ENCODE assay signal across 17 cellular contexts in the genomic region with DNA sequence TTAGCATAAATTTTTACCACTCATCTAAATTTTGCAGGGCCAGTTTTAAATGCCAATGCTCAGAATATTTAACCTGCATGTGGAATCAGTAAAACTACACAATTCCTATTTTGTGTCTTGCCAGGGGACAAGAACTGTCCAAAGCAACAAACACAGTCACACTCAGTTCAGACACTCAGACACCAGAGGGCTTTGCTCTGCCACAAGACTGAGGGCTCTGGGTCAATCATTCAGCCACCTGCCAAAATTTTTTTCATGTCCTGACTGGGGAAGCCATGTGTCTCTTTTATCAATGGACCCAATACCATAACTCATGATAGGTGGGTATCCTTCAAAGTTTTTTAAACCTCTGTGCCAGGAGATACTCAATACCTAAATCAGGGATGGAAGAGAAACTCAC.
DNase-seq lines count a peak whose midpoint lies in the region; ATAC-seq and TF ChIP-seq lines count a peak whose summit lies in the region.
"Had no signal": no experiment of that assay in that cellular context is flagged by ENCODE, and none has a peak within 500 bp of the region (broad histone marks: within the 10 kb centered on the region; RNA-seq: fewer than 3 reads in every experiment).

No MANE protein-coding gene starts in this region.

- no peak overlapping the region for H3K4me3 Mint-ChIP-seq in natural killer cell
- H3K4me3 Mint-ChIP-seq: activated CD8-positive, alpha-beta memory T cell treated with anti-CD3 and anti-CD28 coated beads, Interleukin-2, amount 10 ng/mL, durations not matched to agents 7 days and 5 days; neural progenitor cell had no signal

- no peak overlapping the region for H3K27ac Mint-ChIP-seq in natural killer cell
- H3K27ac Mint-ChIP-seq: activated CD8-positive, alpha-beta memory T cell treated with anti-CD3 and anti-CD28 coated beads, Interleukin-2, amount 10 ng/mL, durations not matched to agents 7 days and 5 days; neural progenitor cell had no signal

- H3K9ac ChIP-seq in SU-DHL-6 (ENCODE audit: low read length): no peak overlapping the region
- H3K9ac ChIP-seq: neural progenitor cell had no signal

- H3K27me3 ChIP-seq in SU-DHL-6 (ENCODE audit: low read length): no peaks in the 10 kb centered on the region
- H3K27me3 ChIP-seq: neural progenitor cell had no signal

- H3K4me2 ChIP-seq in SU-DHL-6 (ENCODE audit: low read depth, low read length, poor library complexity, severe bottlenecking): no peak overlapping the region
- H3K4me2 ChIP-seq: neural progenitor cell had no signal

- DNase-seq in natural killer cell (no peak), iPS-NIHi11 (ENCODE audit: low spot score) (no peak), T1000 (lab: John Stamatoyannopoulos, UW) (no peak)
- DNase-seq: activated CD8-positive, alpha-beta memory T cell treated with anti-CD3 and anti-CD28 coated beads, Interleukin-2, amount 10 ng/mL, durations not matched to agents 7 days and 5 days; activated effector memory CD4-positive, alpha-beta T cell treated with Interleukin-2 at 50 U/mL for 16 hours; foreskin melanocyte; midbrain; NCI-H2171 treated with DMSO at 0.1 percent for 48 hours; NCI-H774; psoas muscle; stimulated activated CD8-positive, alpha-beta memory T cell treated with anti-CD3 and anti-CD28 coated beads, Interleukin-4, amount 100 ng/mL, for 48 hours had no signal

- H3K36me3 ChIP-seq in SU-DHL-6 (ENCODE audit: low read length): no peaks in the 10 kb centered on the region
- H3K36me3 ChIP-seq: neural progenitor cell had no signal

- no peaks in the 10 kb centered on the region for H3K27me3 Mint-ChIP-seq in natural killer cell (ENCODE audit: low read depth in 2 of 2)
- H3K27me3 Mint-ChIP-seq: activated CD8-positive, alpha-beta memory T cell treated with anti-CD3 and anti-CD28 coated beads, Interleukin-2, amount 10 ng/mL, durations not matched to agents 7 days and 5 days had no signal

- peak; percentile 58 for ATAC-seq in GM18517 (IDR thresholded peaks at IDR 0.05; ENCODE audit: unreplicated experiment)
- ATAC-seq in GM21390 (IDR thresholded peaks at IDR 0.05; ENCODE audit: unreplicated experiment): peak; percentile 58
- peak; percentile 62 for ATAC-seq in HG02981 (IDR thresholded peaks at IDR 0.05; ENCODE audit: unreplicated experiment)
- no peak for ATAC-seq in HG02571 (IDR thresholded peaks at IDR 0.05; ENCODE audit: unreplicated experiment)
- ATAC-seq in natural killer cell: no peak
- ATAC-seq: activated CD8-positive, alpha-beta memory T cell treated with anti-CD3 and anti-CD28 coated beads, Interleukin-2, amount 10 ng/mL, durations not matched to agents 7 days and 5 days; psoas muscle had no signal

- no peaks in the 10 kb centered on the region for H3F3A ChIP-seq in SU-DHL-6 (ENCODE audit: insufficient read depth)

- H3K9me3 Mint-ChIP-seq in natural killer cell: peaks cover 5 to 9% of the 10 kb centered on the region in 2 donors
- H3K9me3 Mint-ChIP-seq: neural progenitor cell had no signal

- no peaks in the 10 kb centered on the region for H3K36me3 Mint-ChIP-seq in natural killer cell
- H3K36me3 Mint-ChIP-seq: activated CD8-positive, alpha-beta memory T cell treated with anti-CD3 and anti-CD28 coated beads, Interleukin-2, amount 10 ng/mL, durations not matched to agents 7 days and 5 days; neural progenitor cell had no signal

- intact Hi-C loops in natural killer cell (cut with micrococcal nuclease): no loop called here

- TF ChIP-seq CTCF in SU-DHL-6 (IDR thresholded peaks at IDR 0.05; ENCODE audit: insufficient read depth, low read length, poor library complexity, severe bottlenecking) (no peak), natural killer cell (IDR thresholded peaks at IDR 0.05) (no peak)

- H4K20me1 ChIP-seq in SU-DHL-6 (ENCODE audit: low read depth, low read length): no peaks in the 10 kb centered on the region

- H3K4me1 Mint-ChIP-seq in natural killer cell: no peaks in the 10 kb centered on the region
- H3K4me1 Mint-ChIP-seq: activated CD8-positive, alpha-beta memory T cell treated with anti-CD3 and anti-CD28 coated beads, Interleukin-2, amount 10 ng/mL, durations not matched to agents 7 days and 5 days; neural progenitor cell had no signal

- H3K4me3 ChIP-seq in SU-DHL-6 (ENCODE audit: insufficient read depth, low read length, poor library complexity, severe bottlenecking): no peak overlapping the region
- H3K4me3 ChIP-seq: neural progenitor cell, psoas muscle had no signal

- no peak overlapping the region for H3K27ac ChIP-seq in SU-DHL-6 (ENCODE audit: low read depth, low read length)
- H3K27ac ChIP-seq: neural progenitor cell, psoas muscle had no signal

- no peaks in the 10 kb centered on the region for H3K9me2 ChIP-seq in SU-DHL-6 (replicated peaks; ENCODE audit: insufficient read depth, low read length)

- peak overlapping the region; percentile 29 for H2AFZ ChIP-seq in SU-DHL-6 (ENCODE audit: low read depth, low read length, severe bottlenecking)
- H2AFZ ChIP-seq: neural progenitor cell had no signal

- H3K79me2 ChIP-seq in SU-DHL-6 (ENCODE audit: insufficient read depth, low read length): no peaks in the 10 kb centered on the region

- H3K9me3 ChIP-seq in SU-DHL-6 (ENCODE audit: insufficient read depth, low read length): no peaks in the 10 kb centered on the region
- H3K9me3 ChIP-seq: psoas muscle had no signal

Comparison
In these comparisons a context has a peak if more than half of its experiments do, and no peak if none do; other contexts are left out.
1. ATAC-seq: peak in GM18517 (single experiment), GM21390 (single experiment) and HG02981 (single experiment); none in HG02571 (single experiment) and natural killer cell (0 of 3).